Comparison of ENCODE assay signal across 18 cellular contexts in the genomic region with DNA sequence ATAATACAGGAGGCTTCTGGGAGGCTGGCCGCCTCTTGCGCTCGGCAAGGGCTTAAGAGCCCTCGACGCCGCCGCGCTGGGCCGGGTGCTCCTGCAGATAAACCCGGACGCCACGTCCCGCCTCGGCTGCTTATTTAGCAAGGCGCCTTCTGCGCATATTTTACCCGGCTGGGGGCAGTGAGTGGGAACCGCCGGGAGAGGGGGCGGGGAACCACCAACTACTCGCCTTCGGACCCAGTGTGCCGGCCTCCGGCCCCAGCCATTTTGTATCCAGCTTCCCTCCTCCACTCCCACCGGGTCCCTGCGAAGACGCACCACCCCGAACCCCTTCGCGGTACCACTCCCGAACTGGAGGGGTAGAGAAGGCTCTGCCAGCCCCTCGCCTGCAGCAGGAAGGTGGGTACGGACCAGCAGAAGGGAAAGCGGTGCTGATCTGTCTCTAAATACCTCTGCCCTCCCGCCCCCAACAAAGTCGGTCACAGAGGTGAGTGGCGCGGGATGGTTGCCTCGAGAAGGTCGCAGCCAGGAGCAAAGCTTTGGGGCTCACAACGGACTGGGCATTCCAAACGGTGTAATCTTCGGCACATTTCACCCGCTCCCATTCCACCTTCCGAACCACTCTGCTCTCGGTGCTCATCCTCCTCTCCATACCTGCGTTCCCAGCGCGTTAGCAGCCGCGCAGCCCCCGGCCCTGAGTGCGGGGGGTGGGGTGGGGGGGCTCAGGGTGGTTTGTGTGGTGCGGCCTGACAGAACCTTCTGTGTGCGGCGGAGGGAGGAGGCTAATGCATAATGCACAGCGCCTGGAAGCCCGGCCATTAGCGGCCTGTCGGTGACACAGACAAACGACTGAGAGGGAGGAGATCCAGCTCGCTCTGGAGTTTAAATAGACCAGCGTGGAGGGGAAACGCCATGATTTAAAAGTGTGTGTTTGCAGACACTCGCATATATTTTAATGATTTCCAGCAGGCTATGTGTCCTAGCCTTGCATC. TPM values are rescaled to one million over a fixed set of nuclear protein-coding genes. Genes with fewer than 3 reads are reported as not detected.
DNase-seq lines count a peak whose midpoint lies in the region; ATAC-seq and TF ChIP-seq lines count a peak whose summit lies in the region.
"Had no signal": no experiment of that assay in that cellular context is flagged by ENCODE, and none has a peak within 500 bp of the region (broad histone marks: within the 10 kb centered on the region; RNA-seq: fewer than 3 reads in every experiment).

No MANE protein-coding gene starts in this region.

- no peak overlapping the region for H2AFZ ChIP-seq in GM23338

- H3K9ac ChIP-seq in NT2/D1 (ENCODE audit: insufficient read length, low read depth), result peak overlapping the region; percentile 76

- H3K27me3 Mint-ChIP-seq in GM23338 (ENCODE audit: insufficient read depth, low read depth, poor library complexity), result peaks cover 42% of the 10 kb centered on the region
- H3K27me3 Mint-ChIP-seq: naive thymus-derived CD8-positive, alpha-beta T cell had no signal

- H3K36me3 Mint-ChIP-seq in GM23338 (ENCODE audit: low read depth), result no peaks in the 10 kb centered on the region
- H3K36me3 Mint-ChIP-seq: naive thymus-derived CD8-positive, alpha-beta T cell had no signal

- peaks cover 19% of the 10 kb centered on the region for H3K4me1 Mint-ChIP-seq in GM23338

- DNase-seq in GM23338 (ENCODE audit: low spot score), result no peak
- no peak for DNase-seq in NT2/D1 (ENCODE audit: low read depth, low spot score)
- peak; percentile 49 for DNase-seq in retina
- DNase-seq in NCI-H1930 (lab: John Stamatoyannopoulos, UW), result no peak
- no peak for DNase-seq in stimulated activated CD4-positive, alpha-beta T cell treated with anti-CD3 and anti-CD28 coated beads, Interleukin-4, amount 100 ng/mL, for 1 hour
- DNase-seq: activated CD4-positive, CD25-positive, alpha-beta regulatory T cell; activated gamma-delta T cell; amniotic stem cell; cerebellar nuclear complex; HFFc6; lower lobe of right lung; naive thymus-derived CD8-positive, alpha-beta T cell; NCI-H1048; NK-92 treated with Interleukin-12 subunit alpha and Interleukin-12 subunit beta, amount 100 ng/mL, for 24 hours; Right ventricle myocardium superior had no signal

- H3K9me3 ChIP-seq in NT2/D1 (ENCODE audit: insufficient read depth, low read length) (no peaks in the 10 kb centered on the region), iPS-18c (ENCODE audit: control insufficient read depth, insufficient read depth, low read length) (peaks cover 18% of the 10 kb centered on the region)
- H3K9me3 ChIP-seq: lower lobe of right lung had no signal

- peak overlapping the region; percentile 63 for H3K4me3 ChIP-seq in GM23338
- H3K4me3 ChIP-seq in NT2/D1 (ENCODE audit: insufficient read length, low read depth), result peak overlapping the region; percentile 40
- peak overlapping the region; percentile 34 for H3K4me3 ChIP-seq in iPS-18c (ENCODE audit: insufficient read depth, low read depth, low read length)
- H3K4me3 ChIP-seq: lower lobe of right lung had no signal

- H3F3A ChIP-seq in GM23338 (replicated peaks; ENCODE audit: low read depth), result 0 out of 2 replicates have a peak, but pooled peaks cover 4% of the 10 kb centered on the region

- ATAC-seq in GM23338, result no peak; the same call in 2 of the 3 replicates
- no peak for ATAC-seq in GM21825 (IDR thresholded peaks at IDR 0.05; ENCODE audit: unreplicated experiment)
- ATAC-seq: lower lobe of right lung; naive thymus-derived CD8-positive, alpha-beta T cell had no signal

- peak overlapping the region; percentile 72 for H3K4me3 Mint-ChIP-seq in GM23338
- H3K4me3 Mint-ChIP-seq: HFFc6; T-helper 1 cell treated with Interleukin-12 subunit alpha and Interleukin-12 subunit beta and Interleukin-4 antibody, amounts not matched to agents 30 μg/mL and 1 μg/mL, for 36 hours had no signal

- peaks cover 16% of the 10 kb centered on the region for H3K79me2 ChIP-seq in GM23338 (replicated peaks; ENCODE audit: insufficient read depth)

- no peak overlapping the region for H3K27ac ChIP-seq in GM23338 (ENCODE audit: low read depth)
- H3K27ac ChIP-seq: lower lobe of right lung had no signal

- H3K4me1 ChIP-seq in GM23338 (ENCODE audit: insufficient read depth), result peaks cover 28% of the 10 kb centered on the region
- peaks cover 6% of the 10 kb centered on the region for H3K4me1 ChIP-seq in NT2/D1 (ENCODE audit: insufficient read depth, insufficient read length)

- no peak for TF ChIP-seq CTCF in GM23338 (conservative IDR thresholded peaks at IDR 0.05; ENCODE audit: low read depth in 2 of 2)

- H3K9me2 ChIP-seq in GM23338 (ENCODE audit: insufficient read depth), result no peaks in the 10 kb centered on the region

- peak overlapping the region; percentile 85 for H3K4me2 ChIP-seq in GM23338

- H3K36me3 ChIP-seq in GM23338 (ENCODE audit: insufficient read depth), result no peaks in the 10 kb centered on the region
- no peaks in the 10 kb centered on the region for H3K36me3 ChIP-seq in NT2/D1 (ENCODE audit: insufficient read depth, insufficient read length, low read length)
- H3K36me3 ChIP-seq: lower lobe of right lung had no signal

- H3K27me3 ChIP-seq in GM23338 (ENCODE audit: insufficient read depth) (peaks cover 60% of the 10 kb centered on the region), NT2/D1 (ENCODE audit: insufficient read depth, insufficient read length) (peaks cover 43% of the 10 kb centered on the region)

- H3K27ac Mint-ChIP-seq in GM23338, result no peak overlapping the region
- H3K27ac Mint-ChIP-seq: HFFc6; T-helper 1 cell treated with Interleukin-12 subunit alpha and Interleukin-12 subunit beta and Interleukin-4 antibody, amounts not matched to agents 30 μg/mL and 1 μg/mL, for 36 hours had no signal

- H4K20me1 ChIP-seq in GM23338 (replicated peaks; ENCODE audit: insufficient read depth), result no peaks in the 10 kb centered on the region; the same call in 1 of the 2 replicates

- H3K9me3 Mint-ChIP-seq in GM23338, result no peaks in the 10 kb centered on the region
- H3K9me3 Mint-ChIP-seq: HFFc6; T-helper 1 cell treated with Interleukin-12 subunit alpha and Interleukin-12 subunit beta and Interleukin-4 antibody, amounts not matched to agents 30 μg/mL and 1 μg/mL, for 36 hours had no signal

TF ChIP-seq in GM23338, 12 proteins besides CTCF, POLR2A, EP300 and RAD21 (continues in another document):
- TF ChIP-seq ZNF114 (CRISPR knock-in tag; IDR thresholded peaks at IDR 0.05) (no peak), CREB1 (CRISPR knock-in tag; IDR thresholded peaks at IDR 0.05; ENCODE audit: low read depth) (no peak), JUNB (IDR thresholded peaks at IDR 0.05; ENCODE audit: unreplicated experiment) (no peak)
- TF ChIP-seq, protein P1, sequence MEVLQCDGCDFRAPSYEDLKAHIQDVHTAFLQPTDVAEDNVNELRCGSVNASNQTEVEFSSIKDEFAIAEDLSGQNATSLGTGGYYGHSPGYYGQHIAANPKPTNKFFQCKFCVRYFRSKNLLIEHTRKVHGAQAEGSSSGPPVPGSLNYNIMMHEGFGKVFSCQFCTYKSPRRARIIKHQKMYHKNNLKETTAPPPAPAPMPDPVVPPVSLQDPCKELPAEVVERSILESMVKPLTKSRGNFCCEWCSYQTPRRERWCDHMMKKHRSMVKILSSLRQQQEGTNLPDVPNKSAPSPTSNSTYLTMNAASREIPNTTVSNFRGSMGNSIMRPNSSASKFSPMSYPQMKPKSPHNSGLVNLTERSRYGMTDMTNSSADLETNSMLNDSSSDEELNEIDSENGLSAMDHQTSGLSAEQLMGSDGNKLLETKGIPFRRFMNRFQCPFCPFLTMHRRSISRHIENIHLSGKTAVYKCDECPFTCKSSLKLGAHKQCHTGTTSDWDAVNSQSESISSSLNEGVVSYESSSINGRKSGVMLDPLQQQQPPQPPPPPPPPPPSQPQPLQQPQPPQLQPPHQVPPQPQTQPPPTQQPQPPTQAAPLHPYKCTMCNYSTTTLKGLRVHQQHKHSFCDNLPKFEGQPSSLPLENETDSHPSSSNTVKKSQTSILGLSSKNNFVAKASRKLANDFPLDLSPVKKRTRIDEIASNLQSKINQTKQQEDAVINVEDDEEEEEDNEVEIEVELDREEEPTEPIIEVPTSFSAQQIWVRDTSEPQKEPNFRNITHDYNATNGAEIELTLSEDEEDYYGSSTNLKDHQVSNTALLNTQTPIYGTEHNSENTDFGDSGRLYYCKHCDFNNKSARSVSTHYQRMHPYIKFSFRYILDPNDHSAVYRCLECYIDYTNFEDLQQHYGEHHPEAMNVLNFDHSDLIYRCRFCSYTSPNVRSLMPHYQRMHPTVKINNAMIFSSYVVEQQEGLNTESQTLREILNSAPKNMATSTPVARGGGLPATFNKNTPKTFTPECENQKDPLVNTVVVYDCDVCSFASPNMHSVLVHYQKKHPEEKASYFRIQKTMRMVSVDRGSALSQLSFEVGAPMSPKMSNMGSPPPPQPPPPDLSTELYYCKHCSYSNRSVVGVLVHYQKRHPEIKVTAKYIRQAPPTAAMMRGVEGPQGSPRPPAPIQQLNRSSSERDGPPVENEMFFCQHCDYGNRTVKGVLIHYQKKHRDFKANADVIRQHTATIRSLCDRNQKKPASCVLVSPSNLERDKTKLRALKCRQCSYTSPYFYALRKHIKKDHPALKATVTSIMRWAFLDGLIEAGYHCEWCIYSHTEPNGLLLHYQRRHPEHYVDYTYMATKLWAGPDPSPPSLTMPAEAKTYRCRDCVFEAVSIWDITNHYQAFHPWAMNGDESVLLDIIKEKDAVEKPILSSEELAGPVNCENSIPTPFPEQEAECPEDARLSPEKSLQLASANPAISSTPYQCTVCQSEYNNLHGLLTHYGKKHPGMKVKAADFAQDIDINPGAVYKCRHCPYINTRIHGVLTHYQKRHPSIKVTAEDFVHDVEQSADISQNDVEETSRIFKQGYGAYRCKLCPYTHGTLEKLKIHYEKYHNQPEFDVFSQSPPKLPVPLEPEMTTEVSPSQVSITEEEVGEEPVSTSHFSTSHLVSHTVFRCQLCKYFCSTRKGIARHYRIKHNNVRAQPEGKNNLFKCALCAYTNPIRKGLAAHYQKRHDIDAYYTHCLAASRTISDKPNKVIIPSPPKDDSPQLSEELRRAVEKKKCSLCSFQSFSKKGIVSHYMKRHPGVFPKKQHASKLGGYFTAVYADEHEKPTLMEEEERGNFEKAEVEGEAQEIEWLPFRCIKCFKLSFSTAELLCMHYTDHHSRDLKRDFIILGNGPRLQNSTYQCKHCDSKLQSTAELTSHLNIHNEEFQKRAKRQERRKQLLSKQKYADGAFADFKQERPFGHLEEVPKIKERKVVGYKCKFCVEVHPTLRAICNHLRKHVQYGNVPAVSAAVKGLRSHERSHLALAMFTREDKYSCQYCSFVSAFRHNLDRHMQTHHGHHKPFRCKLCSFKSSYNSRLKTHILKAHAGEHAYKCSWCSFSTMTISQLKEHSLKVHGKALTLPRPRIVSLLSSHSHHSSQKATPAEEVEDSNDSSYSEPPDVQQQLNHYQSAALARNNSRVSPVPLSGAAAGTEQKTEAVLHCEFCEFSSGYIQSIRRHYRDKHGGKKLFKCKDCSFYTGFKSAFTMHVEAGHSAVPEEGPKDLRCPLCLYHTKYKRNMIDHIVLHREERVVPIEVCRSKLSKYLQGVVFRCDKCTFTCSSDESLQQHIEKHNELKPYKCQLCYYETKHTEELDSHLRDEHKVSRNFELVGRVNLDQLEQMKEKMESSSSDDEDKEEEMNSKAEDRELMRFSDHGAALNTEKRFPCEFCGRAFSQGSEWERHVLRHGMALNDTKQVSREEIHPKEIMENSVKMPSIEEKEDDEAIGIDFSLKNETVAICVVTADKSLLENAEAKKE (CRISPR knock-in tag; IDR thresholded peaks at IDR 0.05), result no peak

RNA-seq across cellular contexts. Expression of a gene that starts 4.9 kb away (rescaled TPM):
- 60.8 TPM in 2 replicates for total RNA-seq in GM23338 (2014; rRNA removed; shearing (Covaris generic))
- polyA plus RNA-seq in GM23338 (2016; fragmentation: Nextera tagmentation; extraction: Ambion mirVana), result 25.5 and 25.8 TPM in 2 replicates
